ENCODE assay signal across 23 cellular contexts in genomic region chr13:90696254-90696653, GRCh38.
DNase-seq lines count a peak whose midpoint lies in the region; ATAC-seq and TF ChIP-seq lines count a peak whose summit lies in the region.
"Had no signal": no experiment of that assay in that cellular context is flagged by ENCODE, and none has a peak within 500 bp of the region (broad histone marks: within the 10 kb centered on the region; RNA-seq: fewer than 3 reads in every experiment).

No MANE protein-coding gene starts in this region.

- H2AFZ ChIP-seq in GM23248 (peak overlapping the region; percentile 66), neural progenitor cell (replicated peaks) (peak overlapping the region; percentile 36)

- H3K9me3 ChIP-seq in GM23248 (ENCODE audit: low read depth): no peaks in the 10 kb centered on the region
- no peaks in the 10 kb centered on the region for H3K9me3 ChIP-seq in neural progenitor cell (ENCODE audit: low read depth)
- H3K9me3 ChIP-seq in MG63: no peaks in the 10 kb centered on the region
- no peaks in the 10 kb centered on the region for H3K9me3 ChIP-seq in aorta (ENCODE audit: control insufficient read depth, low read length)
- H3K9me3 ChIP-seq: BLaER1 treated with 17β-estradiol and CSF1 and Interleukin-3, amounts not matched to agents 10 nM and 100 nM; HAP-1; neutrophil; testis had no signal

- H3K4me3 ChIP-seq in GM23248 (no peak overlapping the region), epithelial cell of proximal tubule (ENCODE audit: low read depth, low read length) (no peak overlapping the region), neural progenitor cell (no peak overlapping the region), MG63 (no peak overlapping the region), aorta (ENCODE audit: low read length in 2 of 2) (no peak overlapping the region)
- H3K4me3 ChIP-seq: BLaER1 treated with 17β-estradiol and CSF1 and Interleukin-3, amounts not matched to agents 10 nM and 100 nM; HAP-1; testis had no signal

- intact Hi-C loops in aorta (cut with DNase I): no loop called here
- intact Hi-C loops in activated T-helper 2 cell treated with anti-CD3 and anti-CD28 coated beads, Interferon-gamma antibody, Interleukin-2, Interleukin-4, amounts not matched to agents 10 μg/mL and 5 μg/mL and 100 μg/mL, durations not matched to agents 14 hours and 24 hours and 36 hours (cut with micrococcal nuclease): no loop called here

- DNase-seq in GM23248: peak; percentile 88
- DNase-seq in RKO (ENCODE audit: low spot score): peak; percentile 28
- peak; percentile 78 for DNase-seq in epithelial cell of proximal tubule (ENCODE audit: low read depth)
- DNase-seq in neural progenitor cell (ENCODE audit: low spot score): no peak
- DNase-seq in MG63: no peak
- DNase-seq in aorta: no peak
- DNase-seq in activated T-helper 2 cell treated with anti-CD3 and anti-CD28 coated beads, Interferon-gamma antibody, Interleukin-2, Interleukin-4, amounts not matched to agents 10 μg/mL and 5 μg/mL and 100 μg/mL, durations not matched to agents 14 hours and 24 hours and 36 hours (ENCODE audit: low spot score): no peak
- no peak for DNase-seq in NCI-H1694 (lab: John Stamatoyannopoulos, UW)
- DNase-seq: activated CD4-positive, CD25-positive, alpha-beta regulatory T cell treated with anti-CD3 and anti-CD28 coated beads, Interleukin-2, amount 50 U/mL, for 72 hours; activated CD8-positive, alpha-beta memory T cell treated with anti-CD3 and anti-CD28 coated beads, Interleukin-2, amount 50 U/mL, for 48 hours; activated naive CD4-positive, alpha-beta T cell treated with Interleukin-2 at 50 U/mL for 16 hours; caudate nucleus; DMS79; effector memory CD8-positive, alpha-beta T cell; NCI-H2107; NCI-H748 treated with DMSO at 0.1 percent for 48 hours; stimulated activated CD4-positive, alpha-beta T cell treated with anti-CD3 and anti-CD28 coated beads, Interleukin-4, amount 100 ng/mL, for 24 hours; testis had no signal

- H3F3A ChIP-seq in GM23248 (ENCODE audit: insufficient read depth): peaks cover 24% of the 10 kb centered on the region
- no peaks in the 10 kb centered on the region for H3F3A ChIP-seq in neural progenitor cell (ENCODE audit: low read depth)

- no peak overlapping the region for H3K27ac Mint-ChIP-seq in neural progenitor cell
- no peak overlapping the region for H3K27ac Mint-ChIP-seq in activated T-helper 2 cell treated with anti-CD3 and anti-CD28 coated beads, Interferon-gamma antibody, Interleukin-2, Interleukin-4, amounts not matched to agents 10 μg/mL and 5 μg/mL and 100 μg/mL, durations not matched to agents 14 hours and 24 hours and 36 hours
- H3K27ac Mint-ChIP-seq: effector memory CD8-positive, alpha-beta T cell; T-helper 2 cell treated with Interferon-gamma antibody and Interleukin-4, amounts not matched to agents 5 μg/mL and 100 μg/mL, for 36 hours had no signal

- H3K36me3 ChIP-seq in GM23248 (ENCODE audit: low read depth) (no peaks in the 10 kb centered on the region), neural progenitor cell (no peaks in the 10 kb centered on the region), MG63 (no peaks in the 10 kb centered on the region), aorta (ENCODE audit: control insufficient read depth in 1 of 2, insufficient read depth in 2 of 2, low read length in 1 of 2) (no peaks in the 10 kb centered on the region)
- H3K36me3 ChIP-seq: BLaER1 treated with 17β-estradiol and CSF1 and Interleukin-3, amounts not matched to agents 10 nM and 100 nM; HAP-1; neutrophil had no signal

- H3K4me1 ChIP-seq in GM23248 (ENCODE audit: insufficient read depth) (peaks cover 22% of the 10 kb centered on the region), neural progenitor cell (no peaks in the 10 kb centered on the region), aorta (ENCODE audit: control insufficient read depth in 1 of 2, insufficient read depth in 2 of 2, low read length in 2 of 2) (no peaks in the 10 kb centered on the region)
- H3K4me1 ChIP-seq: HAP-1 had no signal

- no peaks in the 10 kb centered on the region for H3K27me3 ChIP-seq in GM23248 (replicated peaks; ENCODE audit: insufficient read depth)
- H3K27me3 ChIP-seq in neural progenitor cell: no peaks in the 10 kb centered on the region
- H3K27me3 ChIP-seq in MG63: no peaks in the 10 kb centered on the region
- no peaks in the 10 kb centered on the region for H3K27me3 ChIP-seq in aorta (ENCODE audit: control insufficient read depth in 1 of 2, insufficient read depth in 2 of 2, low read length in 1 of 2)
- H3K27me3 ChIP-seq: BLaER1 treated with 17β-estradiol and CSF1 and Interleukin-3, amounts not matched to agents 10 nM and 100 nM; neutrophil; testis had no signal

- H3K27me3 Mint-ChIP-seq in neural progenitor cell (ENCODE audit: insufficient read depth, low read depth): peaks cover 2% of the 10 kb centered on the region
- H3K27me3 Mint-ChIP-seq in activated T-helper 2 cell treated with anti-CD3 and anti-CD28 coated beads, Interferon-gamma antibody, Interleukin-2, Interleukin-4, amounts not matched to agents 10 μg/mL and 5 μg/mL and 100 μg/mL, durations not matched to agents 14 hours and 24 hours and 36 hours (ENCODE audit: low read depth): no peaks in the 10 kb centered on the region
- H3K27me3 Mint-ChIP-seq: effector memory CD8-positive, alpha-beta T cell had no signal

- no peaks in the 10 kb centered on the region for H4K20me1 ChIP-seq in GM23248 (ENCODE audit: insufficient read depth)
- no peaks in the 10 kb centered on the region for H4K20me1 ChIP-seq in neural progenitor cell (ENCODE audit: low read depth)
- H4K20me1 ChIP-seq: BLaER1 treated with 17β-estradiol and CSF1 and Interleukin-3, amounts not matched to agents 10 nM and 100 nM had no signal

- in situ Hi-C loops in GM23248 (cut with MboI): no loop called here

- ATAC-seq in aorta (ENCODE audit: low FRiP score): no peak
- ATAC-seq: effector memory CD8-positive, alpha-beta T cell; sciatic nerve had no signal

- H3K27ac ChIP-seq in GM23248: peak overlapping the region; percentile 73
- no peak overlapping the region for H3K27ac ChIP-seq in neural progenitor cell
- H3K27ac ChIP-seq in aorta (ENCODE audit: low read depth in 1 of 2, low read length in 2 of 2): no peak overlapping the region
- H3K27ac ChIP-seq: BLaER1 treated with 17β-estradiol and CSF1 and Interleukin-3, amounts not matched to agents 10 nM and 100 nM; neutrophil; testis had no signal

- H3K4me2 ChIP-seq in GM23248 (ENCODE audit: unreplicated experiment): peak overlapping the region; percentile 6
- no peak overlapping the region for H3K4me2 ChIP-seq in neural progenitor cell
- H3K4me2 ChIP-seq: BLaER1 treated with 17β-estradiol and CSF1 and Interleukin-3, amounts not matched to agents 10 nM and 100 nM had no signal

- H3K9me2 ChIP-seq in GM23248 (ENCODE audit: insufficient read depth): no peaks in the 10 kb centered on the region

- peaks cover 4% of the 10 kb centered on the region for H3K9me3 Mint-ChIP-seq in neural progenitor cell
- peaks cover 6% of the 10 kb centered on the region for H3K9me3 Mint-ChIP-seq in activated T-helper 2 cell treated with anti-CD3 and anti-CD28 coated beads, Interferon-gamma antibody, Interleukin-2, Interleukin-4, amounts not matched to agents 10 μg/mL and 5 μg/mL and 100 μg/mL, durations not matched to agents 14 hours and 24 hours and 36 hours

- H3K4me3 Mint-ChIP-seq in neural progenitor cell: no peak overlapping the region
- H3K4me3 Mint-ChIP-seq in activated T-helper 2 cell treated with anti-CD3 and anti-CD28 coated beads, Interferon-gamma antibody, Interleukin-2, Interleukin-4, amounts not matched to agents 10 μg/mL and 5 μg/mL and 100 μg/mL, durations not matched to agents 14 hours and 24 hours and 36 hours (ENCODE audit: low read depth): no peak overlapping the region
- H3K4me3 Mint-ChIP-seq: effector memory CD8-positive, alpha-beta T cell; T-helper 2 cell treated with Interferon-gamma antibody and Interleukin-4, amounts not matched to agents 5 μg/mL and 100 μg/mL, for 36 hours had no signal

- TF ChIP-seq CTCF in epithelial cell of proximal tubule (conservative IDR thresholded peaks at IDR 0.05; ENCODE audit: low read depth, low read length): no peak
- TF ChIP-seq CTCF in neural progenitor cell (IDR thresholded peaks at IDR 0.05): no peak

- H3K9ac ChIP-seq in GM23248 (no peak overlapping the region), neural progenitor cell (no peak overlapping the region)
- H3K9ac ChIP-seq: BLaER1 treated with 17β-estradiol and CSF1 and Interleukin-3, amounts not matched to agents 10 nM and 100 nM had no signal

- WGBS in GM23248 (ENCODE audit: low coverage in 1 of 2, low lambda C conversion rate in 2 of 2, missing lambda C conversion rate in 2 of 2), 2 experiments: 72 to 85% methylated on average over 1 of the region's 1 CpG
- WGBS in aorta, 2 donors: 86 to 92% methylated on average over 1 of the region's 1 CpG

- H3K79me2 ChIP-seq in GM23248 (ENCODE audit: insufficient read depth): no peaks in the 10 kb centered on the region
- H3K79me2 ChIP-seq in neural progenitor cell (ENCODE audit: low read depth): no peaks in the 10 kb centered on the region

- H3K36me3 Mint-ChIP-seq in neural progenitor cell: no peaks in the 10 kb centered on the region
- no peaks in the 10 kb centered on the region for H3K36me3 Mint-ChIP-seq in activated T-helper 2 cell treated with anti-CD3 and anti-CD28 coated beads, Interferon-gamma antibody, Interleukin-2, Interleukin-4, amounts not matched to agents 10 μg/mL and 5 μg/mL and 100 μg/mL, durations not matched to agents 14 hours and 24 hours and 36 hours (ENCODE audit: low read depth)

- no peaks in the 10 kb centered on the region for H3K4me1 Mint-ChIP-seq in neural progenitor cell
- no peaks in the 10 kb centered on the region for H3K4me1 Mint-ChIP-seq in activated T-helper 2 cell treated with anti-CD3 and anti-CD28 coated beads, Interferon-gamma antibody, Interleukin-2, Interleukin-4, amounts not matched to agents 10 μg/mL and 5 μg/mL and 100 μg/mL, durations not matched to agents 14 hours and 24 hours and 36 hours (ENCODE audit: low read depth)

Comparison
In these comparisons a context has a peak if more than half of its experiments do, and no peak if none do; other contexts are left out.
1. DNase-seq: peak in GM23248 (single experiment), RKO (single experiment) and epithelial cell of proximal tubule (single experiment); none in neural progenitor cell (single experiment), MG63 (single experiment), aorta (0 of 2), activated T-helper 2 cell treated with anti-CD3 and anti-CD28 coated beads, Interferon-gamma antibody, Interleukin-2, Interleukin-4, amounts not matched to agents 10 μg/mL and 5 μg/mL and 100 μg/mL, durations not matched to agents 14 hours and 24 hours and 36 hours (single experiment) and NCI-H1694 (single experiment).